In genomic region chr5:69369369-69370121, GRCh38 we compare ENCODE assay signal across 1 cellular context.
TF ChIP-seq lines count a peak whose summit lies in the region.

Gene AK6, minus strand, starts transcription at chr5:69369520. Its CDS starts 30 bp downstream, at chr5:69369490.
Gene RAD17, plus strand, starts transcription at chr5:69369818. Its CDS starts 2,391 bp downstream, at chr5:69372209.
Gene TAF9, minus strand, starts transcription at chr5:69369520. Its CDS starts 3,783 bp downstream, at chr5:69365737.

TF ChIP-seq in A549, 52 proteins besides CTCF, POLR2A, EP300 and RAD21 (continued from another document):
- peak; percentile 18; the same call in 1 of the 2 replicates for TF ChIP-seq HMGXB4 (CRISPR knock-in tag; IDR thresholded peaks at IDR 0.05; ENCODE audit: borderline replicate concordance)
- TF ChIP-seq HOXA7 (CRISPR knock-in tag; IDR thresholded peaks at IDR 0.05): peak; percentile 83; the same call in 1 of the 2 replicates
- no peak for TF ChIP-seq MAFK (IDR thresholded peaks at IDR 0.05; ENCODE audit: partially characterized antibody)
- no peak for TF ChIP-seq NR3C1 (IDR thresholded peaks at IDR 0.05)
- peak; percentile 70; the same call in 1 of the 2 replicates for TF ChIP-seq PHF8 (IDR thresholded peaks at IDR 0.05; ENCODE audit: borderline replicate concordance, low read depth)
- peak; percentile 76 for TF ChIP-seq MYC (IDR thresholded peaks at IDR 0.05; ENCODE audit: borderline replicate concordance, low read length)
- TF ChIP-seq FOSB (CRISPR knock-in tag; IDR thresholded peaks at IDR 0.05): peak; percentile 88
- peak; percentile 82 for TF ChIP-seq BCL3 (IDR thresholded peaks at IDR 0.05)
